11 cellular contexts compared by ENCODE assay signal in genomic region chr3:10055097-10055496, GRCh38. TPM values are rescaled to one million over a fixed set of nuclear protein-coding genes. Genes with fewer than 3 reads are reported as not detected.
"Had no signal": no experiment of that assay in that cellular context is flagged by ENCODE, and none has a peak within 500 bp of the region (broad histone marks: within the 10 kb centered on the region; RNA-seq: fewer than 3 reads in every experiment).

No MANE protein-coding gene starts in this region.

- H3K4me3 Mint-ChIP-seq: HFFc6 had no signal

- H3K27ac Mint-ChIP-seq: HFFc6 had no signal

- H3K27ac ChIP-seq: GM23248, HL-60 had no signal

- H3K9me3 Mint-ChIP-seq: HFFc6 had no signal

- H3K9me3 ChIP-seq: HAP-1 had no signal

- DNase-seq: GM23248, GOT3, H7, HFFc6, IMR-90 had no signal

- H3K4me3 ChIP-seq: GM23248, HAP-1, K562 had no signal

- ATAC-seq: HCT116, K562 had no signal

- FAIRE-seq: K562 had no signal

- H3K4me1 ChIP-seq: HAP-1 had no signal

RNA-seq across cellular contexts. Expression of gene FANCD2OS, which starts 53.0 kb away (rescaled TPM):
- total RNA-seq: GM23248, H4, H7, HFFc6, HT1080, IMR-90, K562 had no signal
- polyA plus RNA-seq: GM23248, IMR-90, K562 had no signal
